In the genomic region with DNA sequence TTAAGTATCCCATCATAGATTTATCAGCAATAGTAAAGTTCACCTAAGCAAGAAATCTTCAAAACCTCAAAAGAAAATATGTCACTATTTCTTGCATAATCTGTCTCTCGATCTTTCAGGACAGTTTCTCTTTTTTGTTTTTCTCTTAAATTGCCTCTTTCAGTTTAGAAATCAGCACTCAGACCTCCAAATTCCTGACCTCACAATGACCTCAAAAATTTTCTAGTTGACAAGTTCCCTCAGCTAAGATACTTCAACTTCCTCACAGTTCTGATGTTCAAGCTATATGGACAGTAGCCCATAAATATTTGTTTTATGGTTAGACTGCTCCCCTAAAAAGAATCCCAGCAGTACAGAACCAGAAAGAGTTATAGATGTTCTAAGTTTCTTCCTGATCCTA, we compare ENCODE assay signal across 16 cellular contexts. TPM values are rescaled to one million over a fixed set of nuclear protein-coding genes. Genes with fewer than 3 reads are reported as not detected.
A peak's percentile ranks its signal among the peaks of the same experiment; 100 is the strongest.
DNase-seq lines count a peak whose midpoint lies in the region; ATAC-seq, FAIRE-seq and TF ChIP-seq lines count a peak whose summit lies in the region.
"Had no signal": no experiment of that assay in that cellular context is flagged by ENCODE, and none has a peak within 500 bp of the region (broad histone marks: within the 10 kb centered on the region; RNA-seq: fewer than 3 reads in every experiment).

No MANE protein-coding gene starts in this region.

- no peaks in the 10 kb centered on the region for H3K27me3 ChIP-seq in endothelial cell of umbilical vein (ENCODE audit: control insufficient read depth in 2 of 2, insufficient read depth in 2 of 2, low read length in 2 of 2)
- no peaks in the 10 kb centered on the region for H3K27me3 ChIP-seq in trophoblast cell (ENCODE audit: insufficient read depth, low read length)
- H3K27me3 ChIP-seq: SJCRH30 had no signal

- H2AK5ac ChIP-seq in trophoblast cell (ENCODE audit: low read length), result no peak overlapping the region

- POLR2A ChIA-PET in endothelial cell of umbilical vein (lab: Charles Lee), result no interaction called here

- no peak overlapping the region for H2BK12ac ChIP-seq in trophoblast cell (ENCODE audit: low read length)

- H3K14ac ChIP-seq in trophoblast cell (ENCODE audit: low read length), result no peak overlapping the region

- dilution Hi-C loops in endothelial cell of umbilical vein (cut with MboI; ENCODE audit: extremely low pct_ligation_motif_present, low sequenced_read_pairs), result no loop called here

- no peak overlapping the region for H3K18ac ChIP-seq in trophoblast cell (ENCODE audit: low read length)

- ATAC-seq in GM21447 (IDR thresholded peaks at IDR 0.05; ENCODE audit: unreplicated experiment), result peak; percentile 77
- ATAC-seq: stimulated activated naive CD8-positive, alpha-beta T cell treated with anti-CD3 and anti-CD28 coated beads, Interleukin-15, amount 100 ng/mL, for 72 hours had no signal

- no peak overlapping the region for H3K23ac ChIP-seq in trophoblast cell (ENCODE audit: low read length)

- TF ChIP-seq CTCF in GM12865 (IDR thresholded peaks at IDR 0.05; ENCODE audit: insufficient read depth, low read depth, low read length, missing control alignments) (no peak), endothelial cell of umbilical vein (IDR thresholded peaks at IDR 0.05; ENCODE audit: extremely low read depth in 1 of 2, insufficient read depth in 1 of 2, low read depth in 1 of 2, low read length in 2 of 2) (no peak)

- FAIRE-seq in endothelial cell of umbilical vein (lab: Jason Lieb, UNC), result peak; percentile 8

- no peaks in the 10 kb centered on the region for H3K9me1 ChIP-seq in endothelial cell of umbilical vein (replicated peaks; ENCODE audit: control insufficient read depth, extremely low read depth, insufficient read depth, low read length)

- H3K4me2 ChIP-seq in endothelial cell of umbilical vein (ENCODE audit: insufficient read depth, low read length) (peak overlapping the region; percentile 31), trophoblast cell (ENCODE audit: low read length) (no peak overlapping the region)

- no CpG with 5 or more reads among the region's 1 CpG for WGBS in trophoblast cell (ENCODE audit: extremely low coverage, insufficient coverage, insufficient read length)

- no TSS peak for BruUV-seq in endothelial cell of umbilical vein (replicated peaks; lab: Mats Ljungman, UMichigan)

- CTCF ChIA-PET in endothelial cell of umbilical vein (lab: Charles Lee), result interaction anchor here (1.0 to 1.2 kb wide), 2 partner anchors 17 to 33 kb away, joined by 3 to 4 read pairs; no protein-coding TSS in a partner anchor

- H4K12ac ChIP-seq in trophoblast cell (ENCODE audit: low read depth, low read length), result no peak overlapping the region

- no peaks in the 10 kb centered on the region for H4K20me1 ChIP-seq in endothelial cell of umbilical vein (replicated peaks; ENCODE audit: control insufficient read depth, extremely low read depth, insufficient read depth, low read length)

- intact Hi-C loops in endothelial cell of umbilical vein (cut with micrococcal nuclease), result loop anchor here (5.0 kb wide), 1 partner anchor 32 kb away; a partner anchor contains a TSS

- H2BK5ac ChIP-seq in trophoblast cell (ENCODE audit: low read depth, low read length, poor library complexity), result no peak overlapping the region

- no peak overlapping the region for H3K9ac ChIP-seq in endothelial cell of umbilical vein (replicated peaks; ENCODE audit: extremely low read depth, insufficient read depth, low read length)
- no peak overlapping the region for H3K9ac ChIP-seq in trophoblast cell (ENCODE audit: low read length)

- H3K4me3 ChIP-seq in GM12865 (ENCODE audit: low read depth, low read length) (peak overlapping the region; percentile 15; the same call in 1 of the 2 replicates), endothelial cell of umbilical vein (replicated peaks in 1 of 3; ENCODE audit: insufficient read depth in 1 of 3, low read depth in 1 of 3, low read length in 3 of 3) (no peak overlapping the region), trophoblast cell (ENCODE audit: low read depth, low read length) (no peak overlapping the region)
- H3K4me3 ChIP-seq: SJCRH30 had no signal

- no peak overlapping the region for H4K8ac ChIP-seq in trophoblast cell (ENCODE audit: low read depth, low read length)

- TF ChIP-seq POLR2A in endothelial cell of umbilical vein (IDR thresholded peaks at IDR 0.05; ENCODE audit: low read depth, low read length), result no peak

- H3K4ac ChIP-seq in trophoblast cell (ENCODE audit: low read depth, low read length), result no peak overlapping the region

- H3K36me3 ChIP-seq in endothelial cell of umbilical vein (ENCODE audit: control insufficient read depth in 2 of 2, extremely low read depth in 1 of 2, insufficient read depth in 2 of 2, low read length in 2 of 2) (peaks cover 0 to 12% of the 10 kb centered on the region in 2 experiments), trophoblast cell (ENCODE audit: control insufficient read depth in 1 of 2, insufficient read depth in 2 of 2, low read length in 2 of 2) (no peaks in the 10 kb centered on the region)
- H3K36me3 ChIP-seq: SJCRH30 had no signal

- H3K4me1 ChIP-seq in endothelial cell of umbilical vein (ENCODE audit: control insufficient read depth, extremely low read depth, insufficient read depth, low read length) (peaks cover 28% of the 10 kb centered on the region), trophoblast cell (ENCODE audit: control insufficient read depth in 1 of 2, insufficient read depth in 2 of 2, low read length in 2 of 2) (no peaks in the 10 kb centered on the region)
- H3K4me1 ChIP-seq: SJCRH30 had no signal

- H3K9me3 ChIP-seq in endothelial cell of umbilical vein (replicated peaks; ENCODE audit: control insufficient read depth, insufficient read depth, low read length), result no peaks in the 10 kb centered on the region
- no peaks in the 10 kb centered on the region for H3K9me3 ChIP-seq in trophoblast cell (ENCODE audit: insufficient read depth, low read depth, low read length)
- H3K9me3 ChIP-seq: SJCRH30 had no signal

- no peak overlapping the region for H4K91ac ChIP-seq in trophoblast cell (ENCODE audit: low read depth, low read length)

- H2AFZ ChIP-seq in endothelial cell of umbilical vein (ENCODE audit: low read depth, low read length) (no peak overlapping the region), trophoblast cell (ENCODE audit: insufficient read depth, low read length, poor library complexity) (no peak overlapping the region)

- H2BK120ac ChIP-seq in trophoblast cell (ENCODE audit: insufficient read depth, low read length, poor library complexity), result no peak overlapping the region

- DNase-seq in GM12865 (ENCODE audit: low read depth) (peak; percentile 52), M059J (ENCODE audit: low read depth) (peak; percentile 46), endothelial cell of umbilical vein (ENCODE audit: low read depth, low spot score) (no peak), DMS 273 (lab: John Stamatoyannopoulos, UW; ENCODE audit: unreplicated experiment) (no peak), SHP77 (lab: John Stamatoyannopoulos, UW) (no peak), trophoblast cell (no peak), NCI-H524 treated with DMSO at 0.1 percent for 48 hours (lab: John Stamatoyannopoulos, UW) (no peak)
- DNase-seq: activated CD4-positive, alpha-beta memory T cell treated with anti-CD3 and anti-CD28 coated beads for 36 hours; activated naive CD8-positive, alpha-beta T cell treated with anti-CD3 and anti-CD28 coated beads for 36 hours; AML-193; effector memory CD4-positive, alpha-beta T cell; H7; NCI-H226; SJCRH30; stimulated activated naive CD8-positive, alpha-beta T cell treated with anti-CD3 and anti-CD28 coated beads, Interleukin-15, amount 100 ng/mL, for 72 hours had no signal

- H3K79me2 ChIP-seq in endothelial cell of umbilical vein (ENCODE audit: control insufficient read depth, insufficient read depth, low read length) (no peaks in the 10 kb centered on the region), trophoblast cell (ENCODE audit: control insufficient read depth, insufficient read depth, low read length, poor library complexity) (no peaks in the 10 kb centered on the region)

- H3K27ac ChIP-seq in endothelial cell of umbilical vein (ENCODE audit: insufficient read depth, low read depth, low read length) (peak overlapping the region; percentile 18), trophoblast cell (ENCODE audit: low read depth, low read length) (no peak overlapping the region)
- H3K27ac ChIP-seq: SJCRH30 had no signal

- H3K79me1 ChIP-seq in trophoblast cell (ENCODE audit: low read length), result no peaks in the 10 kb centered on the region

RNA-seq across cellular contexts. Expression of a gene that starts 24.1 kb away (rescaled TPM):
- total RNA-seq in M059J (2014; rRNA removed; shearing (Covaris generic)), result not detected in 2 replicates
- total RNA-seq in endothelial cell of umbilical vein, result not detected in 2 replicates
- not detected in 2 replicates for polyA plus RNA-seq in endothelial cell of umbilical vein
- polyA plus RNA-seq in endothelial cell of umbilical vein (2011; cell fraction: cytosol; rRNA removed), result not detected in 2 replicates
- polyA plus RNA-seq in endothelial cell of umbilical vein (2011; cell fraction: nucleus; rRNA removed), result not detected in 2 replicates
- not detected in 2 replicates for polyA plus RNA-seq in endothelial cell of umbilical vein (2012)
- polyA minus RNA-seq in endothelial cell of umbilical vein, result not detected in 2 replicates
- not detected for polyA minus RNA-seq in endothelial cell of umbilical vein (2011; cell fraction: cytosol; rRNA and poly(A)+ RNA removed)
- polyA minus RNA-seq in endothelial cell of umbilical vein (2011; cell fraction: nucleus; rRNA and poly(A)+ RNA removed), result not detected in 2 replicates
- not detected in 2 replicates for polyA plus RNA-seq in trophoblast cell (2013)
- total RNA-seq: activated CD4-positive, alpha-beta memory T cell treated with anti-CD3 and anti-CD28 coated beads for 36 hours; activated naive CD8-positive, alpha-beta T cell treated with anti-CD3 and anti-CD28 coated beads for 36 hours; SJCRH30 had no signal

RNA-seq across cellular contexts. Expression of a gene that starts 33.2 kb away (rescaled TPM):
- 13.6 and 17.5 TPM in 2 replicates for total RNA-seq in M059J (2014; rRNA removed; shearing (Covaris generic))
- 54.8 and 62.5 TPM in 2 replicates for total RNA-seq in endothelial cell of umbilical vein
- polyA plus RNA-seq in endothelial cell of umbilical vein, result 9.4 and 11.6 TPM in 2 replicates
- polyA plus RNA-seq in endothelial cell of umbilical vein (2011; cell fraction: cytosol; rRNA removed), result 9.0 and 10.3 TPM in 2 replicates
- polyA plus RNA-seq in endothelial cell of umbilical vein (2011; cell fraction: nucleus; rRNA removed), result 95.8 and 116 TPM in 2 replicates
- polyA plus RNA-seq in endothelial cell of umbilical vein (2012), result 34.8 and 37.2 TPM in 2 replicates
- polyA minus RNA-seq in endothelial cell of umbilical vein, result 41.1 and 61.7 TPM in 2 replicates
- polyA minus RNA-seq in endothelial cell of umbilical vein (2011; cell fraction: cytosol; rRNA and poly(A)+ RNA removed), result not detected
- 73.0 and 96.0 TPM in 2 replicates for polyA minus RNA-seq in endothelial cell of umbilical vein (2011; cell fraction: nucleus; rRNA and poly(A)+ RNA removed)
- 9.8 and 9.9 TPM in 2 replicates for polyA plus RNA-seq in trophoblast cell (2013)
- total RNA-seq: SJCRH30 had no signal

RNA-seq across cellular contexts. Expression of a gene that starts 46.6 kb away (rescaled TPM):
- total RNA-seq in M059J (2014; rRNA removed; shearing (Covaris generic)), result 0.20 TPM in 1 of 2 replicates, not detected in the other
- total RNA-seq in endothelial cell of umbilical vein, result 0.14 TPM in 1 of 2 replicates, not detected in the other
- 0.01 TPM in 1 of 2 replicates, not detected in the other for polyA plus RNA-seq in endothelial cell of umbilical vein
- polyA plus RNA-seq in endothelial cell of umbilical vein (2011; cell fraction: cytosol; rRNA removed), result not detected in 2 replicates
- not detected in 2 replicates for polyA plus RNA-seq in endothelial cell of umbilical vein (2011; cell fraction: nucleus; rRNA removed)
- polyA plus RNA-seq in endothelial cell of umbilical vein (2012), result not detected in 2 replicates
- not detected in 2 replicates for polyA minus RNA-seq in endothelial cell of umbilical vein
- polyA minus RNA-seq in endothelial cell of umbilical vein (2011; cell fraction: cytosol; rRNA and poly(A)+ RNA removed), result not detected
- polyA minus RNA-seq in endothelial cell of umbilical vein (2011; cell fraction: nucleus; rRNA and poly(A)+ RNA removed), result not detected in 2 replicates
- polyA plus RNA-seq in trophoblast cell (2013), result 0.01 TPM in 1 of 2 replicates, not detected in the other
- total RNA-seq: activated CD4-positive, alpha-beta memory T cell treated with anti-CD3 and anti-CD28 coated beads for 36 hours; activated naive CD8-positive, alpha-beta T cell treated with anti-CD3 and anti-CD28 coated beads for 36 hours; SJCRH30 had no signal

Comparison
In these comparisons a context has a peak if more than half of its experiments do, and no peak if none do; other contexts are left out.
1. DNase-seq: peak in GM12865 (single experiment) and M059J (single experiment); none in endothelial cell of umbilical vein (single experiment), DMS 273 (single experiment), SHP77 (0 of 2), trophoblast cell (0 of 2) and NCI-H524 treated with DMSO at 0.1 percent for 48 hours (single experiment).